8 cellular contexts compared by ENCODE assay signal in genomic region chr9:129459550-129460322, GRCh38.
DNase-seq lines count a peak whose midpoint lies in the region; ATAC-seq, FAIRE-seq and TF ChIP-seq lines count a peak whose summit lies in the region.

No MANE protein-coding gene starts in this region.

- peak overlapping the region; percentile 47 to 92 for H3K27ac Mint-ChIP-seq in stimulated activated naive CD8-positive, alpha-beta T cell treated with anti-CD3 and anti-CD28 coated beads, Interleukin-15, amount 100 ng/mL, for 72 hours

- H3K4me3 Mint-ChIP-seq in stimulated activated naive CD8-positive, alpha-beta T cell treated with anti-CD3 and anti-CD28 coated beads, Interleukin-15, amount 100 ng/mL, for 72 hours, result peak overlapping the region; percentile 88 to 89

- H3K4me3 ChIP-seq in KMS-11 (IDR thresholded peaks at IDR 0.05; ENCODE audit: insufficient read depth, low read depth, low read length), result no peak overlapping the region

- peaks cover 0 to 10% of the 10 kb centered on the region in 2 donors for H3K9me3 Mint-ChIP-seq in stimulated activated naive CD8-positive, alpha-beta T cell treated with anti-CD3 and anti-CD28 coated beads, Interleukin-15, amount 100 ng/mL, for 72 hours

- H3K4me2 ChIP-seq in KMS-11, result peak overlapping the region; percentile 47

- peaks cover 47% of the 10 kb centered on the region for H3K4me1 Mint-ChIP-seq in stimulated activated naive CD8-positive, alpha-beta T cell treated with anti-CD3 and anti-CD28 coated beads, Interleukin-15, amount 100 ng/mL, for 72 hours

- H3K27ac ChIP-seq in KMS-11, result peak overlapping the region; percentile 90

- no peak for FAIRE-seq in GM12892 (lab: Jason Lieb, UNC)

- peak; percentile 16 for ATAC-seq in left colon
- peak; percentile 48 for ATAC-seq in stimulated activated naive CD8-positive, alpha-beta T cell treated with anti-CD3 and anti-CD28 coated beads, Interleukin-15, amount 100 ng/mL, for 72 hours

- H3K36me3 ChIP-seq in KMS-11 (ENCODE audit: insufficient read depth), result no peaks in the 10 kb centered on the region

- H3K79me2 ChIP-seq in KMS-11 (ENCODE audit: insufficient read depth, low read depth), result no peaks in the 10 kb centered on the region

- intact Hi-C loops in left colon (cut with DNase I, micrococcal nuclease), result no loop called here

- peaks cover 45% of the 10 kb centered on the region for H3K4me1 ChIP-seq in KMS-11 (ENCODE audit: low read depth, poor library complexity, severe bottlenecking)

- H3K9ac ChIP-seq in KMS-11, result peak overlapping the region; percentile 49; the same call in 1 of the 2 replicates

- peak overlapping the region; percentile 24; the same call in 1 of the 2 replicates for H2AFZ ChIP-seq in KMS-11 (ENCODE audit: low read depth)

- DNase-seq in activated effector memory CD4-positive, alpha-beta T cell treated with Interleukin-2 at 50 U/mL for 16 hours, result peak; percentile 16
- DNase-seq in left colon, result peak in 1 of 2 donors; percentile 39
- DNase-seq in stimulated activated naive CD8-positive, alpha-beta T cell treated with anti-CD3 and anti-CD28 coated beads, Interleukin-15, amount 100 ng/mL, for 72 hours, result peak; percentile 23 to 47
- DNase-seq in erythroblast (lab: John Stamatoyannopoulos, UW), result no peak
- DNase-seq in GM12892 (ENCODE audit: insufficient read length), result no peak
- DNase-seq in effector CD8-positive, alpha-beta T cell (lab: John Stamatoyannopoulos, UW), result no peak
- no peak for DNase-seq in RKO (ENCODE audit: low spot score)

- TF ChIP-seq CTCF in KMS-11 (conservative IDR thresholded peaks at IDR 0.05; ENCODE audit: low read depth, low read length), result no peak

- H3K27me3 Mint-ChIP-seq in stimulated activated naive CD8-positive, alpha-beta T cell treated with anti-CD3 and anti-CD28 coated beads, Interleukin-15, amount 100 ng/mL, for 72 hours, result no peaks in the 10 kb centered on the region

- no peaks in the 10 kb centered on the region for H4K20me1 ChIP-seq in KMS-11 (ENCODE audit: insufficient read depth)

- TF ChIP-seq POLR2A in erythroblast (IDR thresholded peaks at IDR 0.05; ENCODE audit: low read length), result no peak
- TF ChIP-seq POLR2A in GM12892 (IDR thresholded peaks at IDR 0.05; ENCODE audit: low read depth, low read length), result no peak

- no peaks in the 10 kb centered on the region for H3K27me3 ChIP-seq in KMS-11 (ENCODE audit: insufficient read depth, low read depth)

Comparison
In these comparisons a context has a peak if more than half of its experiments do, and no peak if none do; other contexts are left out.
1. DNase-seq: peak in activated effector memory CD4-positive, alpha-beta T cell treated with Interleukin-2 at 50 U/mL for 16 hours (single experiment) and stimulated activated naive CD8-positive, alpha-beta T cell treated with anti-CD3 and anti-CD28 coated beads, Interleukin-15, amount 100 ng/mL, for 72 hours (2 of 2); none in erythroblast (0 of 2), GM12892 (single experiment), effector CD8-positive, alpha-beta T cell (single experiment) and RKO (single experiment).